Comparison of ENCODE assay signal across 8 cellular contexts in genomic region chr2:60553992-60554648, GRCh38. TPM values are rescaled to one million over a fixed set of nuclear protein-coding genes. Genes with fewer than 3 reads are reported as not detected.
DNase-seq lines count a peak whose midpoint lies in the region; ATAC-seq and TF ChIP-seq lines count a peak whose summit lies in the region.

No MANE protein-coding gene starts in this region.

- H3K27me3 ChIP-seq in HCT116 (ENCODE audit: insufficient read depth, low read length) (peaks cover 54% of the 10 kb centered on the region), SJCRH30 (peaks cover 3% of the 10 kb centered on the region; the same call in 1 of the 2 replicates), mononuclear cell (ENCODE audit: insufficient read depth, low read length) (peaks cover 11% of the 10 kb centered on the region), uterus (peaks cover 12 to 42% of the 10 kb centered on the region in 2 donors)
- H3K27me3 ChIP-seq in effector memory CD4-positive, alpha-beta T cell (replicated peaks; ENCODE audit: control insufficient read depth, insufficient read depth, low read length, poor library complexity, severe bottlenecking), result peaks cover 72% of the 10 kb centered on the region

- H3K4me1 ChIP-seq in HCT116 (ENCODE audit: control insufficient read depth in 1 of 2, insufficient read depth in 2 of 2, low read length in 2 of 2) (peaks cover 2 to 36% of the 10 kb centered on the region in 2 experiments; a peak in 3 of 4 replicates), SJCRH30 (no peaks in the 10 kb centered on the region), mononuclear cell (ENCODE audit: insufficient read depth, low read length) (peaks cover 69% of the 10 kb centered on the region), uterus (peaks cover 0 to 27% of the 10 kb centered on the region in 2 donors)
- peaks cover 45% of the 10 kb centered on the region for H3K4me1 ChIP-seq in effector memory CD4-positive, alpha-beta T cell (ENCODE audit: control insufficient read depth, insufficient read depth, low read length, poor library complexity, severe bottlenecking)

- DNase-seq in ELF-1 (ENCODE audit: low read depth, low spot score) (peak; percentile 72), HCT116 (ENCODE audit: low read depth, low spot score) (no peak), SJCRH30 (peak; percentile 73 to 80), uterus (no peak)
- no peak for DNase-seq in effector memory CD4-positive, alpha-beta T cell

- no peak overlapping the region for H3K27ac ChIP-seq in HCT116 (ENCODE audit: low read depth, low read length)
- H3K27ac ChIP-seq in SJCRH30, result peak overlapping the region; percentile 54
- no peak overlapping the region for H3K27ac ChIP-seq in effector memory CD4-positive, alpha-beta T cell (ENCODE audit: insufficient read depth, low read length, poor library complexity, severe bottlenecking)
- peak overlapping the region in 1 of 2 donors; percentile 3 for H3K27ac ChIP-seq in uterus

- peak overlapping the region; percentile 98 for H3K4me2 ChIP-seq in HCT116 (ENCODE audit: low read length)

- 0 out of 2 replicates have a peak overlapping the region, but pooled peaks have one; percentile 17 for H3K9ac ChIP-seq in HCT116 (ENCODE audit: low read length)

- peak overlapping the region; percentile 88 for H2AFZ ChIP-seq in HCT116 (ENCODE audit: low read depth, low read length, poor library complexity, severe bottlenecking)

- CTCF ChIA-PET in HCT116 (lab: Charles Lee), result interaction anchor here (0.8 to 1.0 kb wide), 3 partner anchors 11 to 1529 kb away, joined by 3 to 5 read pairs (median 3); no protein-coding TSS in a partner anchor

- RAD21 ChIA-PET in HCT116 (lab: Charles Lee; ENCODE audit: low non-redundant PET in 1 of 2, low total read pairs in 2 of 2, uncharacterized antibody in 2 of 2, unreplicated experiment in 2 of 2), result no interaction called here

- H4K20me1 ChIP-seq in HCT116 (ENCODE audit: insufficient read depth), result no peaks in the 10 kb centered on the region

- POLR2A ChIA-PET in HCT116 (lab: Charles Lee), result interaction anchor here (0.5 to 0.7 kb wide), 3 partner anchors 28 to 267 kb away, joined by 3 to 4 read pairs (median 3); no protein-coding TSS in a partner anchor

- no peak for TF ChIP-seq POLR2A in HCT116 (IDR thresholded peaks at IDR 0.05; ENCODE audit: borderline replicate concordance, extremely low read depth, insufficient read depth, insufficient read length)
- no peak for TF ChIP-seq POLR2A in uterus (IDR thresholded peaks at IDR 0.05)

- intact Hi-C loops in HCT116 (cut with micrococcal nuclease), result loop anchor here (5.0 to 10.0 kb wide), 2 partner anchors 1249 to 1792 kb away; no protein-coding TSS in a partner anchor
- intact Hi-C loops in uterus (cut with DNase I; ENCODE audit: low total_unique reads), result no loop called here

- H3K9me3 ChIP-seq in HCT116 (ENCODE audit: control insufficient read depth in 1 of 2, insufficient read depth in 1 of 2, low read depth in 1 of 2, low read length in 2 of 2) (no peaks in the 10 kb centered on the region), SJCRH30 (replicated peaks) (no peaks in the 10 kb centered on the region), mononuclear cell (ENCODE audit: low read depth, low read length) (no peaks in the 10 kb centered on the region), uterus (no peaks in the 10 kb centered on the region)
- no peaks in the 10 kb centered on the region for H3K9me3 ChIP-seq in effector memory CD4-positive, alpha-beta T cell (ENCODE audit: control insufficient read depth, low read length)

- H3K4me3 ChIP-seq in HCT116 (replicated peaks in 1 of 2; ENCODE audit: low read depth in 1 of 2, low read length in 2 of 2) (peak overlapping the region; percentile 57 to 67), SJCRH30 (peak overlapping the region; percentile 79), mononuclear cell (ENCODE audit: low read length) (peak overlapping the region; percentile 83), uterus (peak overlapping the region; percentile 39 to 50)
- peak overlapping the region; percentile 78 for H3K4me3 ChIP-seq in effector memory CD4-positive, alpha-beta T cell (ENCODE audit: insufficient read depth, low read depth, low read length, poor library complexity, severe bottlenecking)

- no peaks in the 10 kb centered on the region for H3K79me2 ChIP-seq in HCT116 (ENCODE audit: insufficient read depth, low read length)

- no peaks in the 10 kb centered on the region for H3K9me2 ChIP-seq in HCT116 (ENCODE audit: insufficient read depth)

- no peak for TF ChIP-seq RAD21 in HCT116 (IDR thresholded peaks at IDR 0.05; ENCODE audit: low read depth)

- TF ChIP-seq CTCF in HCT116 (IDR thresholded peaks at IDR 0.05 in 2 of 3, conservative IDR thresholded peaks at IDR 0.05 in 1 of 3; ENCODE audit: borderline replicate concordance in 1 of 3, insufficient read depth in 1 of 3, low read depth in 2 of 3, low read length in 2 of 3), result 0 out of 6 replicates have a peak, but pooled peaks of 1 of the 3 experiments have one; percentile 2
- no peak for TF ChIP-seq CTCF in uterus (IDR thresholded peaks at IDR 0.05)

- BruUV-seq in HCT116 (replicated peaks; lab: Mats Ljungman, UMichigan), result no TSS peak

- peak; percentile 43 for ATAC-seq in HCT116
- no peak for ATAC-seq in HG02840 (IDR thresholded peaks at IDR 0.05; ENCODE audit: low FRiP score, unreplicated experiment)
- no peak for ATAC-seq in HG02938 (IDR thresholded peaks at IDR 0.05; ENCODE audit: unreplicated experiment)

- H3K36me3 ChIP-seq in HCT116 (ENCODE audit: control insufficient read depth in 1 of 2, insufficient read depth in 2 of 2, low read length in 2 of 2) (no peaks in the 10 kb centered on the region), SJCRH30 (no peaks in the 10 kb centered on the region), uterus (no peaks in the 10 kb centered on the region)
- no peaks in the 10 kb centered on the region for H3K36me3 ChIP-seq in effector memory CD4-positive, alpha-beta T cell (ENCODE audit: control insufficient read depth, insufficient read depth, low read length)

TF ChIP-seq in HCT116, 20 proteins besides CTCF, POLR2A, EP300 and RAD21:
- TF ChIP-seq POLR2AphosphoS5 (IDR thresholded peaks at IDR 0.05; ENCODE audit: low read depth, low read length) (no peak), ZNF274 (IDR thresholded peaks at IDR 0.05; ENCODE audit: low read depth, low read length) (no peak), SIN3A (IDR thresholded peaks at IDR 0.05; ENCODE audit: low read depth) (no peak), ZFX (IDR thresholded peaks at IDR 0.05) (peak; percentile 10; the same call in 1 of the 2 replicates)

RNA-seq across cellular contexts. Expression of gene BCL11A, which starts 0.7 kb away (rescaled TPM):
- total RNA-seq in HCT116 (2021; ENCODE audit: unreplicated experiment), result 0.71 TPM
- polyA plus RNA-seq in HCT116 (2012), result 0.62 and 0.70 TPM in 2 replicates
- 23.1 and 29.7 TPM in 2 replicates for total RNA-seq in SJCRH30 (2014; rRNA removed; shearing (Covaris generic))
- 11.2 TPM for total RNA-seq in mononuclear cell
- total RNA-seq in uterus, result 1 to 10 TPM; 1.5 to 8.8 (median 3.2) TPM

Comparison
In these comparisons a context has a peak if more than half of its experiments do, and no peak if none do; other contexts are left out.
1. DNase-seq: peak in ELF-1 (single experiment) and SJCRH30 (2 of 2); none in HCT116 (single experiment), effector memory CD4-positive, alpha-beta T cell (0 of 3) and uterus (0 of 2).
2. Peak in every context shown above with its lines, with median percentiles within 50 percentile points of each other: H3K4me3 ChIP-seq.